In the genomic region with DNA sequence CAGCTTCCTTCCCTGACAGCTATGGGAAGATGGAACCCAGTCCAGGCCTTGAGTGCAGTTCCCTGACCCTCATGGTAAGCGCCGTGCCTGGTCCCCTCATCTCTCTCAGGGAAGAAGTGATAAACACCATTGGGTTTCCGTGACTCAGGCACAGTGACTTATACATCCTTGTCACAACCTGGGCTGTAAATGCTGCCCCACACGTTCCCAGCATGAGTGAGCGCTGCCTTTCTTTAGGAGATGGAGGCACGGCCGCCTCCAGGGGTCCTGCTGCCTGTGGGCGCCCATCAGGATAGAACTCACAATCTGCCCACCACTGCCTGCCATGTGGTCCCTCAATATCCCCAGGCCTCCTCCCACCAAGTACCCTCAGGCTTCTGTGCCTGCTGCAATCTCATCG, we compare ENCODE assay signal across 24 cellular contexts. TPM values are rescaled to one million over a fixed set of nuclear protein-coding genes. Genes with fewer than 3 reads are reported as not detected.
DNase-seq lines count a peak whose midpoint lies in the region; ATAC-seq and TF ChIP-seq lines count a peak whose summit lies in the region.
"Had no signal": no experiment of that assay in that cellular context is flagged by ENCODE, and none has a peak within 500 bp of the region (broad histone marks: within the 10 kb centered on the region; RNA-seq: fewer than 3 reads in every experiment).

No MANE protein-coding gene starts in this region.

- ATAC-seq in activated CD8-positive, alpha-beta memory T cell treated with anti-CD3 and anti-CD28 coated beads, Interleukin-2, amount 10 ng/mL, durations not matched to agents 7 days and 5 days: no peak
- no peak for ATAC-seq in left lobe of liver
- ATAC-seq: CD8-positive, alpha-beta T cell; gastrocnemius medialis; right lobe of liver; stimulated activated effector memory CD8-positive, alpha-beta T cell treated with anti-CD3 and anti-CD28 coated beads, Interleukin-12 subunit alpha, Interleukin-12 subunit beta, amount 100 ng/mL, for 72 hours; T-helper 17 cell had no signal

- intact Hi-C loops in activated T-helper 1 cell treated with anti-CD3 and anti-CD28 coated beads, Interleukin-12 subunit alpha, Interleukin-12 subunit beta, Interleukin-2, Interleukin-4 antibody, amounts not matched to agents 30 ng/mL and 10 ng/mL and 1 ng/mL, durations not matched to agents 14 hours and 24 hours and 36 hours (cut with micrococcal nuclease): no loop called here

- H3K9me3 ChIP-seq in HEK293 (ENCODE audit: control insufficient read depth, insufficient read depth, low read depth, low read length): no peaks in the 10 kb centered on the region
- H3K9me3 ChIP-seq: gastrocnemius medialis, right lobe of liver, SK-N-SH had no signal

- no peaks in the 10 kb centered on the region for H3K9me3 Mint-ChIP-seq in activated CD8-positive, alpha-beta memory T cell treated with anti-CD3 and anti-CD28 coated beads, Interleukin-2, amount 10 ng/mL, durations not matched to agents 7 days and 5 days (ENCODE audit: low read depth)
- H3K9me3 Mint-ChIP-seq in activated T-helper 1 cell treated with anti-CD3 and anti-CD28 coated beads, Interleukin-12 subunit alpha, Interleukin-12 subunit beta, Interleukin-2, Interleukin-4 antibody, amounts not matched to agents 30 ng/mL and 10 ng/mL and 1 ng/mL, durations not matched to agents 14 hours and 24 hours and 36 hours: no peaks in the 10 kb centered on the region
- H3K9me3 Mint-ChIP-seq: activated naive CD4-positive, alpha-beta T cell treated with anti-CD3 and anti-CD28 coated beads for 36 hours; CD8-positive, alpha-beta T cell; stimulated activated effector memory CD8-positive, alpha-beta T cell treated with anti-CD3 and anti-CD28 coated beads, Interleukin-12 subunit alpha, Interleukin-12 subunit beta, amount 100 ng/mL, for 72 hours had no signal

- TF ChIP-seq CTCF in HEK293 (tag by site-specific recombination; IDR thresholded peaks at IDR 0.05): no peak

- peaks cover 17% of the 10 kb centered on the region for H3K4me1 ChIP-seq in HEK293 (ENCODE audit: control insufficient read depth, insufficient read depth, low read length)
- H3K4me1 ChIP-seq: gastrocnemius medialis had no signal

- DNase-seq in activated CD8-positive, alpha-beta memory T cell treated with anti-CD3 and anti-CD28 coated beads, Interleukin-2, amount 10 ng/mL, durations not matched to agents 7 days and 5 days: peak; percentile 34
- DNase-seq in activated CD8-positive, alpha-beta memory T cell treated with anti-CD3 and anti-CD28 coated beads, Interleukin-2, amount 50 U/mL, for 4 hours: no peak
- DNase-seq in left lobe of liver (ENCODE audit: low spot score) (peak; percentile 38), D341Med (ENCODE audit: low spot score) (no peak), NCI-H1105 (lab: John Stamatoyannopoulos, UW) (no peak)
- peak; percentile 23 for DNase-seq in stimulated activated CD8-positive, alpha-beta memory T cell treated with anti-CD3 and anti-CD28 coated beads, Interleukin-4, amount 100 ng/mL, for 48 hours
- no peak for DNase-seq in activated T-helper 1 cell treated with anti-CD3 and anti-CD28 coated beads, Interleukin-12 subunit alpha, Interleukin-12 subunit beta, Interleukin-2, Interleukin-4 antibody, amounts not matched to agents 30 ng/mL and 10 ng/mL and 1 ng/mL, durations not matched to agents 14 hours and 24 hours and 36 hours (ENCODE audit: low spot score)
- DNase-seq: activated CD4-positive, alpha-beta T cell treated with anti-CD3 and anti-CD28 coated beads for 1 hour; activated naive CD4-positive, alpha-beta T cell treated with anti-CD3 and anti-CD28 coated beads for 36 hours; amygdala; CD8-positive, alpha-beta T cell; GOT3; mesenchymal stem cell; NCI-H2107; right lobe of liver; SK-N-SH; T-helper 17 cell had no signal

- no peaks in the 10 kb centered on the region for H3K36me3 ChIP-seq in HEK293 (ENCODE audit: control insufficient read depth in 2 of 2, insufficient read depth in 1 of 2, low read length in 2 of 2)
- H3K36me3 ChIP-seq: gastrocnemius medialis, right lobe of liver had no signal

- no peaks in the 10 kb centered on the region for H3K36me3 Mint-ChIP-seq in activated CD8-positive, alpha-beta memory T cell treated with anti-CD3 and anti-CD28 coated beads, Interleukin-2, amount 10 ng/mL, durations not matched to agents 7 days and 5 days
- no peaks in the 10 kb centered on the region for H3K36me3 Mint-ChIP-seq in activated T-helper 1 cell treated with anti-CD3 and anti-CD28 coated beads, Interleukin-12 subunit alpha, Interleukin-12 subunit beta, Interleukin-2, Interleukin-4 antibody, amounts not matched to agents 30 ng/mL and 10 ng/mL and 1 ng/mL, durations not matched to agents 14 hours and 24 hours and 36 hours (ENCODE audit: low read depth)
- H3K36me3 Mint-ChIP-seq: CD8-positive, alpha-beta T cell; stimulated activated effector memory CD8-positive, alpha-beta T cell treated with anti-CD3 and anti-CD28 coated beads, Interleukin-12 subunit alpha, Interleukin-12 subunit beta, amount 100 ng/mL, for 72 hours had no signal

- peaks cover 29% of the 10 kb centered on the region for H3K4me1 Mint-ChIP-seq in activated CD8-positive, alpha-beta memory T cell treated with anti-CD3 and anti-CD28 coated beads, Interleukin-2, amount 10 ng/mL, durations not matched to agents 7 days and 5 days
- peaks cover 17% of the 10 kb centered on the region for H3K4me1 Mint-ChIP-seq in activated T-helper 1 cell treated with anti-CD3 and anti-CD28 coated beads, Interleukin-12 subunit alpha, Interleukin-12 subunit beta, Interleukin-2, Interleukin-4 antibody, amounts not matched to agents 30 ng/mL and 10 ng/mL and 1 ng/mL, durations not matched to agents 14 hours and 24 hours and 36 hours (ENCODE audit: low read depth)

- peaks cover 35% of the 10 kb centered on the region for H3K27me3 Mint-ChIP-seq in activated CD8-positive, alpha-beta memory T cell treated with anti-CD3 and anti-CD28 coated beads, Interleukin-2, amount 10 ng/mL, durations not matched to agents 7 days and 5 days
- H3K27me3 Mint-ChIP-seq in activated T-helper 1 cell treated with anti-CD3 and anti-CD28 coated beads, Interleukin-12 subunit alpha, Interleukin-12 subunit beta, Interleukin-2, Interleukin-4 antibody, amounts not matched to agents 30 ng/mL and 10 ng/mL and 1 ng/mL, durations not matched to agents 14 hours and 24 hours and 36 hours (ENCODE audit: insufficient read depth): peaks cover 17% of the 10 kb centered on the region

- POLR2A ChIA-PET in HEK293 (lab: Yijun Ruan, JAX): no interaction called here

- H3K4me3 ChIP-seq in HEK293 (ENCODE audit: low read depth, low read length): no peak overlapping the region
- H3K4me3 ChIP-seq: dorsolateral prefrontal cortex, gastrocnemius medialis, PC-9, right lobe of liver had no signal

- H3K27ac ChIP-seq in HEK293 (ENCODE audit: extremely low read depth, low read depth, low read length): no peak overlapping the region
- H3K27ac ChIP-seq: dorsolateral prefrontal cortex, gastrocnemius medialis, PC-9, right lobe of liver had no signal

- CTCF ChIA-PET in activated CD8-positive, alpha-beta memory T cell treated with anti-CD3 and anti-CD28 coated beads, Interleukin-2, amount 10 ng/mL, durations not matched to agents 7 days and 5 days (lab: Charles Lee): no interaction called here
- CTCF ChIA-PET in HEK293 (lab: Yijun Ruan, JAX): interaction anchor here (0.7 kb wide), 1 partner anchor 77 kb away, joined by 3 read pairs; no protein-coding TSS in a partner anchor

- H3K27ac Mint-ChIP-seq in activated CD8-positive, alpha-beta memory T cell treated with anti-CD3 and anti-CD28 coated beads, Interleukin-2, amount 10 ng/mL, durations not matched to agents 7 days and 5 days: no peak overlapping the region
- no peak overlapping the region for H3K27ac Mint-ChIP-seq in activated T-helper 1 cell treated with anti-CD3 and anti-CD28 coated beads, Interleukin-12 subunit alpha, Interleukin-12 subunit beta, Interleukin-2, Interleukin-4 antibody, amounts not matched to agents 30 ng/mL and 10 ng/mL and 1 ng/mL, durations not matched to agents 14 hours and 24 hours and 36 hours
- H3K27ac Mint-ChIP-seq: activated naive CD4-positive, alpha-beta T cell treated with anti-CD3 and anti-CD28 coated beads for 36 hours; CD8-positive, alpha-beta T cell; stimulated activated effector memory CD8-positive, alpha-beta T cell treated with anti-CD3 and anti-CD28 coated beads, Interleukin-12 subunit alpha, Interleukin-12 subunit beta, amount 100 ng/mL, for 72 hours; T-helper 17 cell had no signal

- H3K4me3 Mint-ChIP-seq in activated CD8-positive, alpha-beta memory T cell treated with anti-CD3 and anti-CD28 coated beads, Interleukin-2, amount 10 ng/mL, durations not matched to agents 7 days and 5 days: no peak overlapping the region
- no peak overlapping the region for H3K4me3 Mint-ChIP-seq in activated T-helper 1 cell treated with anti-CD3 and anti-CD28 coated beads, Interleukin-12 subunit alpha, Interleukin-12 subunit beta, Interleukin-2, Interleukin-4 antibody, amounts not matched to agents 30 ng/mL and 10 ng/mL and 1 ng/mL, durations not matched to agents 14 hours and 24 hours and 36 hours
- H3K4me3 Mint-ChIP-seq: activated naive CD4-positive, alpha-beta T cell treated with anti-CD3 and anti-CD28 coated beads for 36 hours; CD8-positive, alpha-beta T cell; stimulated activated effector memory CD8-positive, alpha-beta T cell treated with anti-CD3 and anti-CD28 coated beads, Interleukin-12 subunit alpha, Interleukin-12 subunit beta, amount 100 ng/mL, for 72 hours; T-helper 17 cell had no signal

TF ChIP-seq in HEK293, 187 proteins besides CTCF, POLR2A, EP300 and RAD21:
- TF ChIP-seq, protein P1, sequence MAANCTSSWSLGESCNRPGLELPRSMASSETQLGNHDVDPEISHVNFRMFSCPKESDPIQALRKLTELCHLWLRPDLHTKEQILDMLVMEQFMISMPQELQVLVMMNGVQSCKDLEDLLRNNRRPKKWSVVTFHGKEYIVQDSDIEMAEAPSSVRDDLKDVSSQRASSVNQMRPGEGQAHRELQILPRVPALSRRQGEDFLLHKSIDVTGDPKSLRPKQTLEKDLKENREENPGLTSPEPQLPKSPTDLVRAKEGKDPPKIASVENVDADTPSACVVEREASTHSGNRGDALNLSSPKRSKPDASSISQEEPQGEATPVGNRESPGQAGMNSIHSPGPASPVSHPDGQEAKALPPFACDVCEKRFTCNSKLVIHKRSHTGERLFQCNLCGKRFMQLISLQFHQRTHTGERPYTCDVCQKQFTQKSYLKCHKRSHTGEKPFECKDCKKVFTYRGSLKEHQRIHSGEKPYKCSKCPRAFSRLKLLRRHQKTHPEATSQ (tag by site-specific recombination; IDR thresholded peaks at IDR 0.05): no peak
- TF ChIP-seq ZNF621 (tag by site-specific recombination; IDR thresholded peaks at IDR 0.05): no peak
- peak; percentile 50; the same call in 1 of the 2 replicates for TF ChIP-seq ZIC2 (tag by site-specific recombination; IDR thresholded peaks at IDR 0.05)
- no peak for TF ChIP-seq ZNF433 (tag by site-specific recombination; IDR thresholded peaks at IDR 0.05; ENCODE audit: low read depth)

RNA-seq across cellular contexts. Expression of a gene that starts 8.3 kb away (rescaled TPM):
- 1 to 10 TPM; 4.2 to 6.5 TPM for total RNA-seq in activated CD8-positive, alpha-beta memory T cell treated with anti-CD3 and anti-CD28 coated beads, Interleukin-2, amount 10 ng/mL, durations not matched to agents 7 days and 5 days
- 1.6 TPM for total RNA-seq in left lobe of liver
- 2.9 and 3.2 TPM in 2 replicates for total RNA-seq in activated T-helper 1 cell treated with anti-CD3 and anti-CD28 coated beads, Interleukin-12 subunit alpha, Interleukin-12 subunit beta, Interleukin-2, Interleukin-4 antibody, amounts not matched to agents 30 ng/mL and 10 ng/mL and 1 ng/mL, durations not matched to agents 14 hours and 24 hours and 36 hours
- total RNA-seq: chondrocyte, gastrocnemius medialis, HT1080, T-helper 17 cell had no signal

Comparison
In these comparisons a context has a peak if more than half of its experiments do, and no peak if none do; other contexts are left out.
1. DNase-seq: peak in activated CD8-positive, alpha-beta memory T cell treated with anti-CD3 and anti-CD28 coated beads, Interleukin-2, amount 10 ng/mL, durations not matched to agents 7 days and 5 days (single experiment), left lobe of liver (single experiment) and stimulated activated CD8-positive, alpha-beta memory T cell treated with anti-CD3 and anti-CD28 coated beads, Interleukin-4, amount 100 ng/mL, for 48 hours (single experiment); none in activated CD8-positive, alpha-beta memory T cell treated with anti-CD3 and anti-CD28 coated beads, Interleukin-2, amount 50 U/mL, for 4 hours (single experiment), D341Med (single experiment), NCI-H1105 (single experiment) and activated T-helper 1 cell treated with anti-CD3 and anti-CD28 coated beads, Interleukin-12 subunit alpha, Interleukin-12 subunit beta, Interleukin-2, Interleukin-4 antibody, amounts not matched to agents 30 ng/mL and 10 ng/mL and 1 ng/mL, durations not matched to agents 14 hours and 24 hours and 36 hours (single experiment).